7 cellular contexts compared by ENCODE assay signal in the genomic region with DNA sequence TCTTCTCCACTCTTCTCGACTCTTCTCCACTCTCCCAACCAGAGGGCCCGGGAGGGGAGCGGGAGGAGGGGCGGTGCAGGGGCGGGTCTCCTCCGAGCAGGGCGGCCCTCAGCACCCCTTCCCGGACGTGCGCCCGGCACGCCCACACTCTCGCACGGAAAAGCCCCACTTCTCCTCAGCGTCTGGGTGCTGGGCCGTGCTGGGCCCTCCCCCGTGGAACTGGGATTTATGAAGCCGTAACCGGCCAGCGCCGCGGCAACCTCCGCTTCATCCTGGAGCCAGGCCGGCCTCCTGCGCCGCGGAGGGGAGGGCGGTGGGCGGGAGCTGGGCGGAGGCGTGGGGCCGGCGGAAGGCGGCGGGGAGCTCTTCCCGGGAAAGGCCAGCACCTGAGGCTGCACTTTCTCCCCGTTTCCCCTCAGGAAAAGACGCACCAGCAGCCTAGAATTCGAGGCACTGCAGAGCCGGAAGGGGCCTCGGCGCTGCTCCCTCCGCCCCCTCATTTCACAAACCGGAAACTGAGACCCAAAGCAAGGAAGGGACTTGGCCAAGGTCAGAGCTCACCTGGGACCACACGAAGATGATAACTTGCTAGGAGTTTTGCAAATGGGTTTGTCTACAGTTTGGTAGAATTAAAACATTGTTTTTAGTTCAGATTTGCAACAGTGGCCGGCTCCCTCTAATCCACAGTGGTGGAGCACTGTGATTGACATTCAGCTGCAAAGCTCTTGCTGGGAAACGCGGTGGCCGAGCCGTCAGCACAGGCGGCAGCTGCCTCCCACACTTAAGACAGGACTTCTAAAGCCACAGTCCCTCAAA. TPM values are rescaled to one million over a fixed set of nuclear protein-coding genes. Genes with fewer than 3 reads are reported as not detected.
DNase-seq lines count a peak whose midpoint lies in the region; ATAC-seq and TF ChIP-seq lines count a peak whose summit lies in the region.

No MANE protein-coding gene starts in this region.

- H3K36me3 ChIP-seq in NT2/D1 (ENCODE audit: insufficient read depth, insufficient read length, low read length) = no peaks in the 10 kb centered on the region
- H3K36me3 ChIP-seq in parathyroid adenoma (ENCODE audit: control insufficient read depth, insufficient read depth, low read length) = no peaks in the 10 kb centered on the region
- no peaks in the 10 kb centered on the region for H3K36me3 ChIP-seq in aorta (ENCODE audit: control insufficient read depth in 1 of 2, insufficient read depth in 2 of 2, low read length in 1 of 2)

- H3K27me3 ChIP-seq in NT2/D1 (ENCODE audit: insufficient read depth, insufficient read length) = no peaks in the 10 kb centered on the region
- H3K27me3 ChIP-seq in parathyroid adenoma (ENCODE audit: control insufficient read depth, insufficient read depth, low read length) = no peaks in the 10 kb centered on the region
- H3K27me3 ChIP-seq in aorta (ENCODE audit: control insufficient read depth in 1 of 2, insufficient read depth in 2 of 2, low read length in 1 of 2) = no peaks in the 10 kb centered on the region

- no peaks in the 10 kb centered on the region for H3K36me3 Mint-ChIP-seq in activated naive CD4-positive, alpha-beta T cell treated with anti-CD3 and anti-CD28 coated beads, Interleukin-2, amount 50 U/mL, for 24 hours

- H3K79me2 ChIP-seq in parathyroid adenoma = no peaks in the 10 kb centered on the region

- H3K27me3 Mint-ChIP-seq in activated naive CD4-positive, alpha-beta T cell treated with anti-CD3 and anti-CD28 coated beads, Interleukin-2, amount 50 U/mL, for 24 hours = no peaks in the 10 kb centered on the region

- peak overlapping the region; percentile 92 for H2AFZ ChIP-seq in parathyroid adenoma

- H3K4me1 Mint-ChIP-seq in activated naive CD4-positive, alpha-beta T cell treated with anti-CD3 and anti-CD28 coated beads, Interleukin-2, amount 50 U/mL, for 24 hours = peaks cover 44% of the 10 kb centered on the region

- H3K4me1 ChIP-seq in NT2/D1 (ENCODE audit: insufficient read depth, insufficient read length) (peaks cover 21% of the 10 kb centered on the region), parathyroid adenoma (peaks cover 14% of the 10 kb centered on the region), aorta (ENCODE audit: control insufficient read depth in 1 of 2, insufficient read depth in 2 of 2, low read length in 2 of 2) (no peaks in the 10 kb centered on the region)

- peak overlapping the region; percentile 84 for H3K27ac Mint-ChIP-seq in activated naive CD4-positive, alpha-beta T cell treated with anti-CD3 and anti-CD28 coated beads, Interleukin-2, amount 50 U/mL, for 24 hours

- H3K27ac ChIP-seq in parathyroid adenoma (peak overlapping the region; percentile 80), aorta (ENCODE audit: low read depth in 1 of 2, low read length in 2 of 2) (peak overlapping the region; percentile 4 to 71)

- H3K4me2 ChIP-seq in parathyroid adenoma (ENCODE audit: low read length) = peak overlapping the region; percentile 87

- H3K4me3 ChIP-seq in NT2/D1 (ENCODE audit: insufficient read length, low read depth) (peak overlapping the region; percentile 54), parathyroid adenoma (ENCODE audit: low read depth, low read length) (peak overlapping the region; percentile 57), aorta (ENCODE audit: low read length in 2 of 2) (peak overlapping the region; percentile 9 to 52)

- H3K9ac ChIP-seq in NT2/D1 (ENCODE audit: insufficient read length, low read depth) (peak overlapping the region; percentile 67), parathyroid adenoma (no peak overlapping the region)

- intact Hi-C loops in Right ventricle myocardium inferior (cut with DNase I) = loop anchor here (2.0 kb wide), 2 partner anchors 48 to 82 kb away; no protein-coding TSS in a partner anchor
- intact Hi-C loops in aorta (cut with DNase I) = loop anchor here in 1 of 2 donors (5.0 kb wide), 1 partner anchor 85 kb away; no protein-coding TSS in a partner anchor

- WGBS in aorta, 2 donors = 0 to 1% methylated on average over 45 to 51 of the region's 51 CpGs

- no peaks in the 10 kb centered on the region for H3K9me3 ChIP-seq in NT2/D1 (ENCODE audit: insufficient read depth, low read length)
- no peaks in the 10 kb centered on the region for H3K9me3 ChIP-seq in parathyroid adenoma (ENCODE audit: control insufficient read depth, low read length)
- H3K9me3 ChIP-seq in aorta (ENCODE audit: control insufficient read depth, low read length) = no peaks in the 10 kb centered on the region

- H3K9me3 Mint-ChIP-seq in activated naive CD4-positive, alpha-beta T cell treated with anti-CD3 and anti-CD28 coated beads, Interleukin-2, amount 50 U/mL, for 24 hours = no peaks in the 10 kb centered on the region

- ATAC-seq in GM18867 (IDR thresholded peaks at IDR 0.05; ENCODE audit: unreplicated experiment) (peak; percentile 65), HG03060 (IDR thresholded peaks at IDR 0.05; ENCODE audit: low read depth, unreplicated experiment) (peak; percentile 43), Right ventricle myocardium inferior (peak; percentile 66), aorta (ENCODE audit: low FRiP score) (peak; percentile 81)

- no peak for TF ChIP-seq CTCF in parathyroid adenoma (IDR thresholded peaks at IDR 0.05)

- DNase-seq in NT2/D1 (ENCODE audit: low read depth, low spot score) (peak; percentile 28), Right ventricle myocardium inferior (ENCODE audit: missing footprints) (peak; percentile 85), aorta (peak; percentile 91 to 92)

- H3K4me3 Mint-ChIP-seq in activated naive CD4-positive, alpha-beta T cell treated with anti-CD3 and anti-CD28 coated beads, Interleukin-2, amount 50 U/mL, for 24 hours = peak overlapping the region; percentile 88

RNA-seq across cellular contexts. Expression of gene JAM3, which starts 31.6 kb away (rescaled TPM):
- total RNA-seq in Right ventricle myocardium inferior (22.5 TPM), aorta (100 to 1,000 TPM in 1 of 2 donors, 10 to 100 TPM in 1; 94.9 to 102 TPM)
- 10 to 100 TPM; 22.2 to 56.8 TPM for polyA plus RNA-seq in aorta

Comparison
In these comparisons a context has a peak if more than half of its experiments do, and no peak if none do; other contexts are left out.
1. Peak in every context shown above with its lines: DNase-seq, ATAC-seq, H3K4me3 ChIP-seq and H3K27ac ChIP-seq.
2. DNase-seq: peak in every context shown above with its lines; median percentile 92 in aorta; 85 in Right ventricle myocardium inferior; 28 in NT2/D1.